ENCODE assay signal across 8 cellular contexts in genomic region chr10:60572511-60573194, GRCh38.
DNase-seq lines count a peak whose midpoint lies in the region; ATAC-seq and TF ChIP-seq lines count a peak whose summit lies in the region.

No MANE protein-coding gene starts in this region.

- TF ChIP-seq CTCF in Calu3 (IDR thresholded peaks at IDR 0.05; ENCODE audit: unreplicated experiment) (no peak), mucosa of descending colon (IDR thresholded peaks at IDR 0.05) (no peak)

- peaks cover 11% of the 10 kb centered on the region for H3K9me3 ChIP-seq in HUES6 (ENCODE audit: control insufficient read depth, insufficient read depth, low read depth, low read length)
- no peaks in the 10 kb centered on the region for H3K9me3 ChIP-seq in mucosa of descending colon

- H3K4me3 ChIP-seq in HUES6 (ENCODE audit: low read depth, low read length) = peak overlapping the region; percentile 39
- H3K4me3 ChIP-seq in mucosa of descending colon = no peak overlapping the region

- H3K4me3 Mint-ChIP-seq in Calu3 (ENCODE audit: low read depth, unreplicated experiment) = peak overlapping the region; percentile 62
- peak overlapping the region; percentile 87 for H3K4me3 Mint-ChIP-seq in stimulated activated naive CD8-positive, alpha-beta T cell treated with anti-CD3 and anti-CD28 coated beads, Interleukin-15, Interleukin-2, amounts not matched to agents 100 ng/mL and 50 ng/mL, for 24 hours

- no TSS peak for BruUV-seq in Calu3 (replicated peaks; lab: Mats Ljungman, UMichigan)

- ATAC-seq in mucosa of descending colon = peak; percentile 89
- no peak for ATAC-seq in HG02588 (IDR thresholded peaks at IDR 0.05; ENCODE audit: unreplicated experiment)

- H3K27ac Mint-ChIP-seq in Calu3 (ENCODE audit: unreplicated experiment) = peak overlapping the region; percentile 41
- H3K27ac Mint-ChIP-seq in stimulated activated naive CD8-positive, alpha-beta T cell treated with anti-CD3 and anti-CD28 coated beads, Interleukin-15, Interleukin-2, amounts not matched to agents 100 ng/mL and 50 ng/mL, for 24 hours = peak overlapping the region; percentile 83

- no peak overlapping the region for H3K9ac ChIP-seq in HUES6 (ENCODE audit: low read length)

- H3K4me1 Mint-ChIP-seq in Calu3 (ENCODE audit: low read depth, unreplicated experiment) = peaks cover 19% of the 10 kb centered on the region
- peaks cover 39% of the 10 kb centered on the region for H3K4me1 Mint-ChIP-seq in stimulated activated naive CD8-positive, alpha-beta T cell treated with anti-CD3 and anti-CD28 coated beads, Interleukin-15, Interleukin-2, amounts not matched to agents 100 ng/mL and 50 ng/mL, for 24 hours (ENCODE audit: low read depth)

- H3K27me3 ChIP-seq in HUES6 (ENCODE audit: control insufficient read depth, insufficient read depth, low read length) = no peaks in the 10 kb centered on the region

- H3K4me1 ChIP-seq in HUES6 (ENCODE audit: control insufficient read depth, insufficient read depth, low read length) (peaks cover 29% of the 10 kb centered on the region), mucosa of descending colon (ENCODE audit: low read depth) (no peaks in the 10 kb centered on the region)

- H3K27ac ChIP-seq in HUES6 (ENCODE audit: low read depth, low read length) = no peak overlapping the region

- no peaks in the 10 kb centered on the region for H3K27me3 Mint-ChIP-seq in Calu3 (ENCODE audit: unreplicated experiment)
- H3K27me3 Mint-ChIP-seq in stimulated activated naive CD8-positive, alpha-beta T cell treated with anti-CD3 and anti-CD28 coated beads, Interleukin-15, Interleukin-2, amounts not matched to agents 100 ng/mL and 50 ng/mL, for 24 hours = peaks cover 20% of the 10 kb centered on the region

- CTCF ChIA-PET in Calu3 (lab: Charles Lee) = interaction anchor here (0.5 to 0.6 kb wide), 2 partner anchors 76 to 83 kb away, joined by 3 to 4 read pairs; no protein-coding TSS in a partner anchor

- H3K36me3 Mint-ChIP-seq in Calu3 (ENCODE audit: insufficient read depth, unreplicated experiment) = peaks cover 4% of the 10 kb centered on the region
- no peaks in the 10 kb centered on the region for H3K36me3 Mint-ChIP-seq in stimulated activated naive CD8-positive, alpha-beta T cell treated with anti-CD3 and anti-CD28 coated beads, Interleukin-15, Interleukin-2, amounts not matched to agents 100 ng/mL and 50 ng/mL, for 24 hours (ENCODE audit: low read depth)

- peaks cover under 1% of the 10 kb centered on the region for H3K9me3 Mint-ChIP-seq in Calu3 (ENCODE audit: low read depth, unreplicated experiment)
- H3K9me3 Mint-ChIP-seq in stimulated activated naive CD8-positive, alpha-beta T cell treated with anti-CD3 and anti-CD28 coated beads, Interleukin-15, Interleukin-2, amounts not matched to agents 100 ng/mL and 50 ng/mL, for 24 hours = peaks cover 7% of the 10 kb centered on the region

- intact Hi-C loops in Calu3 (cut with micrococcal nuclease; ENCODE audit: unreplicated experiment) = no loop called here
- intact Hi-C loops in mucosa of descending colon (cut with DNase I, micrococcal nuclease) = no loop called here

- H3K36me3 ChIP-seq in HUES6 (ENCODE audit: control insufficient read depth, insufficient read depth, low read length) (no peaks in the 10 kb centered on the region), mucosa of descending colon (ENCODE audit: low read depth) (no peaks in the 10 kb centered on the region)

- DNase-seq in Calu3 (peak; percentile 26), epidermal melanocyte (ENCODE audit: insufficient read length, low spot score) (peak; percentile 24), mucosa of descending colon (peak in 2 of 3 donors; percentile 35 to 36), GM19238 (ENCODE audit: insufficient read length, low spot score) (no peak)
- DNase-seq in activated CD4-positive, alpha-beta T cell treated with anti-CD3 and anti-CD28 coated beads for 48 hours = peak; percentile 58
